Comparison of ENCODE assay signal across 8 cellular contexts in genomic region chr10:97534746-97535367, GRCh38. TPM values are rescaled to one million over a fixed set of nuclear protein-coding genes. Genes with fewer than 3 reads are reported as not detected.
DNase-seq lines count a peak whose midpoint lies in the region; ATAC-seq and TF ChIP-seq lines count a peak whose summit lies in the region.

No MANE protein-coding gene starts in this region.

- TF ChIP-seq CTCF in C4-2B (conservative IDR thresholded peaks at IDR 0.05) (peak; percentile 74), HEK293 (tag by site-specific recombination; IDR thresholded peaks at IDR 0.05) (peak; percentile 53; the same call in 1 of the 2 replicates)

- H3K4me1 Mint-ChIP-seq in activated CD4-positive, alpha-beta memory T cell treated with anti-CD3 and anti-CD28 coated beads, Interleukin-2, amount 10 ng/mL, durations not matched to agents 7 days and 5 days = no peaks in the 10 kb centered on the region

- no peak overlapping the region for H3K4me3 ChIP-seq in HEK293 (ENCODE audit: low read depth, low read length)

- H3K4me1 ChIP-seq in HEK293 (ENCODE audit: control insufficient read depth, insufficient read depth, low read length) = no peaks in the 10 kb centered on the region

- H3K9me3 Mint-ChIP-seq in activated CD4-positive, alpha-beta memory T cell treated with anti-CD3 and anti-CD28 coated beads, Interleukin-2, amount 10 ng/mL, durations not matched to agents 7 days and 5 days = no peaks in the 10 kb centered on the region

- no peak for ATAC-seq in HG02759 (IDR thresholded peaks at IDR 0.05; ENCODE audit: unreplicated experiment)

- no peaks in the 10 kb centered on the region for H3K9me3 ChIP-seq in HEK293 (ENCODE audit: control insufficient read depth, insufficient read depth, low read depth, low read length)

- no peak overlapping the region for H3K4me3 Mint-ChIP-seq in activated CD4-positive, alpha-beta memory T cell treated with anti-CD3 and anti-CD28 coated beads, Interleukin-2, amount 10 ng/mL, durations not matched to agents 7 days and 5 days

- no peaks in the 10 kb centered on the region for H3K36me3 ChIP-seq in HEK293 (ENCODE audit: control insufficient read depth in 2 of 2, insufficient read depth in 1 of 2, low read length in 2 of 2)

- H3K27ac ChIP-seq in C4-2B (no peak overlapping the region), HEK293 (ENCODE audit: extremely low read depth, low read depth, low read length) (no peak overlapping the region)

- CTCF ChIA-PET in HEK293 (lab: Yijun Ruan, JAX) = interaction anchor here (0.7 to 3.4 kb wide), 20 partner anchors 10 to 549 kb away, joined by 3 to 54 read pairs (median 5); partner anchors contain the start of gene UBTD1
- CTCF ChIA-PET in activated CD4-positive, alpha-beta memory T cell treated with anti-CD3 and anti-CD28 coated beads, Interleukin-2, amount 10 ng/mL, durations not matched to agents 7 days and 5 days (lab: Charles Lee) = interaction anchor here (0.8 to 5.4 kb wide), 14 partner anchors 8 to 152 kb away, joined by 3 to 53 read pairs (median 4); partner anchors contain the start of genes ANKRD2 and AVPI1

- no peaks in the 10 kb centered on the region for H3K27me3 Mint-ChIP-seq in activated CD4-positive, alpha-beta memory T cell treated with anti-CD3 and anti-CD28 coated beads, Interleukin-2, amount 10 ng/mL, durations not matched to agents 7 days and 5 days

- POLR2A ChIA-PET in HEK293 (lab: Yijun Ruan, JAX) = no interaction called here
- POLR2A ChIA-PET in activated CD4-positive, alpha-beta memory T cell treated with anti-CD3 and anti-CD28 coated beads, Interleukin-2, amount 10 ng/mL, durations not matched to agents 7 days and 5 days (lab: Charles Lee) = interaction anchor here (1.2 kb wide), 1 partner anchor 36 kb away, joined by 3 read pairs; the partner anchor contains the start of gene UBTD1

- no peaks in the 10 kb centered on the region for H3K36me3 Mint-ChIP-seq in activated CD4-positive, alpha-beta memory T cell treated with anti-CD3 and anti-CD28 coated beads, Interleukin-2, amount 10 ng/mL, durations not matched to agents 7 days and 5 days (ENCODE audit: low read depth)

- H3K27ac Mint-ChIP-seq in activated CD4-positive, alpha-beta memory T cell treated with anti-CD3 and anti-CD28 coated beads, Interleukin-2, amount 10 ng/mL, durations not matched to agents 7 days and 5 days = no peak overlapping the region

- peak; percentile 49 for DNase-seq in activated CD4-positive, alpha-beta memory T cell treated with anti-CD3 and anti-CD28 coated beads, Interleukin-2, amount 10 ng/mL, durations not matched to agents 7 days and 5 days
- DNase-seq in germinal center (ENCODE audit: low spot score) (peak; percentile 33), NCI-H524 (lab: John Stamatoyannopoulos, UW) (no peak), cerebellum (ENCODE audit: low spot score) (no peak)
- peak; percentile 50 to 59 for DNase-seq in stimulated activated CD4-positive, alpha-beta T cell treated with anti-CD3 and anti-CD28 coated beads, Interleukin-2, amount 100 ng/mL, for 24 hours

TF ChIP-seq in HEK293, 187 proteins besides CTCF, POLR2A, EP300 and RAD21:
- TF ChIP-seq ZNF514 (tag by site-specific recombination; IDR thresholded peaks at IDR 0.05) = no peak
- no peak for TF ChIP-seq GLI2 (tag by site-specific recombination; IDR thresholded peaks at IDR 0.05; ENCODE audit: borderline replicate concordance, low read depth)
- TF ChIP-seq ZFHX2 (tag by site-specific recombination; conservative IDR thresholded peaks at IDR 0.05) = peak; percentile 41; the same call in 1 of the 2 replicates
- TF ChIP-seq ZNF660 (tag by site-specific recombination; IDR thresholded peaks at IDR 0.05) = peak; percentile 63; the same call in 1 of the 2 replicates
- no peak for TF ChIP-seq HIC1 (tag by site-specific recombination; IDR thresholded peaks at IDR 0.05)
- TF ChIP-seq REPIN1 (tag by site-specific recombination; IDR thresholded peaks at IDR 0.05; ENCODE audit: low read depth) = no peak
- no peak for TF ChIP-seq ZBTB48 (tag by site-specific recombination; IDR thresholded peaks at IDR 0.05)
- peak; percentile 57 for TF ChIP-seq ZNF654 (tag by site-specific recombination; IDR thresholded peaks at IDR 0.05; ENCODE audit: low read depth)
- no peak for TF ChIP-seq HOXA7 (CRISPR knock-in tag; IDR thresholded peaks at IDR 0.05; ENCODE audit: borderline replicate concordance)
- TF ChIP-seq TCF7L2 (IDR thresholded peaks at IDR 0.05; ENCODE audit: borderline replicate concordance, low read depth, low read length) = no peak
- TF ChIP-seq ZNF677 (tag by site-specific recombination; IDR thresholded peaks at IDR 0.05) = no peak
- TF ChIP-seq ZNF223 (tag by site-specific recombination; IDR thresholded peaks at IDR 0.05) = no peak
- TF ChIP-seq ZSCAN30 (tag by site-specific recombination; IDR thresholded peaks at IDR 0.05) = 0 out of 2 replicates have a peak, but pooled peaks have one; percentile 27
- no peak for TF ChIP-seq ZNF350 (tag by site-specific recombination; IDR thresholded peaks at IDR 0.05)
- peak; percentile 75 for TF ChIP-seq ZNF529 (tag by site-specific recombination; IDR thresholded peaks at IDR 0.05; ENCODE audit: insufficient replicate concordance)
- TF ChIP-seq ZNF623 (tag by site-specific recombination; IDR thresholded peaks at IDR 0.05) = no peak
- 0 out of 2 replicates have a peak, but pooled peaks have one; percentile 44 for TF ChIP-seq EGR2 (tag by site-specific recombination; IDR thresholded peaks at IDR 0.05; ENCODE audit: low read depth)
- TF ChIP-seq ZNF423 (tag by site-specific recombination; IDR thresholded peaks at IDR 0.05) = no peak
- no peak for TF ChIP-seq ZNF76 (tag by site-specific recombination; IDR thresholded peaks at IDR 0.05; ENCODE audit: borderline replicate concordance, low read depth)

RNA-seq across cellular contexts. Expression of gene UBTD1, which starts 36.1 kb away (rescaled TPM):
- 1 to 10 TPM; 1.4 to 1.6 TPM for total RNA-seq in activated CD4-positive, alpha-beta memory T cell treated with anti-CD3 and anti-CD28 coated beads, Interleukin-2, amount 10 ng/mL, durations not matched to agents 7 days and 5 days
- total RNA-seq in cerebellum = 2.3 TPM

RNA-seq across cellular contexts. Expression of gene MMS19, which starts 36.6 kb away (rescaled TPM):
- 10 to 100 TPM; 60.6 to 66.3 TPM for total RNA-seq in activated CD4-positive, alpha-beta memory T cell treated with anti-CD3 and anti-CD28 coated beads, Interleukin-2, amount 10 ng/mL, durations not matched to agents 7 days and 5 days
- total RNA-seq in cerebellum = 53.3 TPM

RNA-seq across cellular contexts. Expression of gene ANKRD2, which starts 37.7 kb away (rescaled TPM):
- total RNA-seq in activated CD4-positive, alpha-beta memory T cell treated with anti-CD3 and anti-CD28 coated beads, Interleukin-2, amount 10 ng/mL, durations not matched to agents 7 days and 5 days = under 1 TPM in 1 of 2 experiments, not detected in 1; 0.15 TPM
- total RNA-seq in cerebellum = not detected

RNA-seq across cellular contexts. Expression of gene HOGA1, which starts 49.3 kb away (rescaled TPM):
- not detected for total RNA-seq in activated CD4-positive, alpha-beta memory T cell treated with anti-CD3 and anti-CD28 coated beads, Interleukin-2, amount 10 ng/mL, durations not matched to agents 7 days and 5 days
- total RNA-seq in cerebellum = 3.4 TPM

RNA-seq across cellular contexts. Expression of gene C10orf62, which starts 54.7 kb away (rescaled TPM):
- total RNA-seq in activated CD4-positive, alpha-beta memory T cell treated with anti-CD3 and anti-CD28 coated beads, Interleukin-2, amount 10 ng/mL, durations not matched to agents 7 days and 5 days = not detected
- 0.73 TPM for total RNA-seq in cerebellum

Comparison
In these comparisons a context has a peak if more than half of its experiments do, and no peak if none do; other contexts are left out.
1. DNase-seq: peak in activated CD4-positive, alpha-beta memory T cell treated with anti-CD3 and anti-CD28 coated beads, Interleukin-2, amount 10 ng/mL, durations not matched to agents 7 days and 5 days (single experiment), germinal center (single experiment) and stimulated activated CD4-positive, alpha-beta T cell treated with anti-CD3 and anti-CD28 coated beads, Interleukin-2, amount 100 ng/mL, for 24 hours (2 of 2); none in NCI-H524 (0 of 2) and cerebellum (single experiment).